Comparison of ENCODE assay signal across 1 cellular context in the genomic region with DNA sequence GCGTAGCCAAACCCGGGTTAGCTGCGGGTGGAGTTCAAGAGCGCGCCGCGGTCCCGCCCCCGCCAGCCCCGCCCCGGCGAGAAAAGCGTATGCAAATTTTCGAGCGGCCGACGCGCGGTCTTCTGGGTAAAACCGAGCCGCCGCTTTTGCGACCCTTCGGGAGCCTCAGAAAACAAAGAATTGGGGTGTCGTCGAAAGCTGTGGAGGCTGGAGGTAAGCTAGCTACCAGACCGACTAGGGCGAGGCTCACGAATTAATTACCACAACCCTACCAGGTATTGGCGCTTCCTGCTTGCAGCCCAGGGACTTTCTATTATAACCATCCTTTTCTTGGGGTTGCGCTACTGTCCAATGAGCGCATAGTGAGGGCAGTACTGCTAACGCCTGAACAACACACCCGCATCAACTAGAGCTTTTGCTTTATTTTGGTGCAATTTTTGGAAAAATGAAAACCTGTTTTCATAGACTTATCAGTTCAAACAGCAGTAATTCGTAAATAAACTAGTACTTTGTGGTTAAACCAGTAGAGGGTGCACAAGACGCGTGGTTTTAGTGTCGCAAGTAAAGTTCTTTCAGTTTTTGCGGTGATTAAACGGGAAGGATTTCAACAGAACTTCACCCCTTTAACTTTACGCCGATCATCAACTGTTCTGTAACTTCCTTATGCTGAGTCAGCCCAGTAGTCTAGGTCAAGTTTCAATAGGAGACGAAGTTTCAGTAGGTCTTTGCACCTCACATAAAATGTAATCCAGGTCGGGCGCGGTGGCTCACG.
TF ChIP-seq lines count a peak whose summit lies in the region.

A gene (plus strand): TSS at position 318 of the 772 bp plus-strand sequence.

TF ChIP-seq in GM12878, 131 proteins besides CTCF, POLR2A, EP300 and RAD21 (continued from another document):
- TF ChIP-seq EGR1 (IDR thresholded peaks at IDR 0.05; ENCODE audit: borderline replicate concordance in 1 of 2, low read depth in 2 of 2, low read length in 2 of 2): peak in 1 of 2 experiments; percentile 87; a peak in 2 of 3 replicates
- TF ChIP-seq, protein P1, sequence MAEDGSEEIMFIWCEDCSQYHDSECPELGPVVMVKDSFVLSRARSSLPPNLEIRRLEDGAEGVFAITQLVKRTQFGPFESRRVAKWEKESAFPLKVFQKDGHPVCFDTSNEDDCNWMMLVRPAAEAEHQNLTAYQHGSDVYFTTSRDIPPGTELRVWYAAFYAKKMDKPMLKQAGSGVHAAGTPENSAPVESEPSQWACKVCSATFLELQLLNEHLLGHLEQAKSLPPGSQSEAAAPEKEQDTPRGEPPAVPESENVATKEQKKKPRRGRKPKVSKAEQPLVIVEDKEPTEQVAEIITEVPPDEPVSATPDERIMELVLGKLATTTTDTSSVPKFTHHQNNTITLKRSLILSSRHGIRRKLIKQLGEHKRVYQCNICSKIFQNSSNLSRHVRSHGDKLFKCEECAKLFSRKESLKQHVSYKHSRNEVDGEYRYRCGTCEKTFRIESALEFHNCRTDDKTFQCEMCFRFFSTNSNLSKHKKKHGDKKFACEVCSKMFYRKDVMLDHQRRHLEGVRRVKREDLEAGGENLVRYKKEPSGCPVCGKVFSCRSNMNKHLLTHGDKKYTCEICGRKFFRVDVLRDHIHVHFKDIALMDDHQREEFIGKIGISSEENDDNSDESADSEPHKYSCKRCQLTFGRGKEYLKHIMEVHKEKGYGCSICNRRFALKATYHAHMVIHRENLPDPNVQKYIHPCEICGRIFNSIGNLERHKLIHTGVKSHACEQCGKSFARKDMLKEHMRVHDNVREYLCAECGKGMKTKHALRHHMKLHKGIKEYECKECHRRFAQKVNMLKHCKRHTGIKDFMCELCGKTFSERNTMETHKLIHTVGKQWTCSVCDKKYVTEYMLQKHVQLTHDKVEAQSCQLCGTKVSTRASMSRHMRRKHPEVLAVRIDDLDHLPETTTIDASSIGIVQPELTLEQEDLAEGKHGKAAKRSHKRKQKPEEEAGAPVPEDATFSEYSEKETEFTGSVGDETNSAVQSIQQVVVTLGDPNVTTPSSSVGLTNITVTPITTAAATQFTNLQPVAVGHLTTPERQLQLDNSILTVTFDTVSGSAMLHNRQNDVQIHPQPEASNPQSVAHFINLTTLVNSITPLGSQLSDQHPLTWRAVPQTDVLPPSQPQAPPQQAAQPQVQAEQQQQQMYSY (CRISPR knock-in tag; IDR thresholded peaks at IDR 0.05): peak; percentile 97
- TF ChIP-seq CBFB (IDR thresholded peaks at IDR 0.05; ENCODE audit: low read depth): peak; percentile 100
- TF ChIP-seq NR2C1 (IDR thresholded peaks at IDR 0.05): peak; percentile 53
- TF ChIP-seq, protein P2, sequence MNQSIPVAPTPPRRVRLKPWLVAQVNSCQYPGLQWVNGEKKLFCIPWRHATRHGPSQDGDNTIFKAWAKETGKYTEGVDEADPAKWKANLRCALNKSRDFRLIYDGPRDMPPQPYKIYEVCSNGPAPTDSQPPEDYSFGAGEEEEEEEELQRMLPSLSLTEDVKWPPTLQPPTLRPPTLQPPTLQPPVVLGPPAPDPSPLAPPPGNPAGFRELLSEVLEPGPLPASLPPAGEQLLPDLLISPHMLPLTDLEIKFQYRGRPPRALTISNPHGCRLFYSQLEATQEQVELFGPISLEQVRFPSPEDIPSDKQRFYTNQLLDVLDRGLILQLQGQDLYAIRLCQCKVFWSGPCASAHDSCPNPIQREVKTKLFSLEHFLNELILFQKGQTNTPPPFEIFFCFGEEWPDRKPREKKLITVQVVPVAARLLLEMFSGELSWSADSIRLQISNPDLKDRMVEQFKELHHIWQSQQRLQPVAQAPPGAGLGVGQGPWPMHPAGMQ (IDR thresholded peaks at IDR 0.05; ENCODE audit: borderline replicate concordance): no peak
- peak; percentile 100 for TF ChIP-seq PML (IDR thresholded peaks at IDR 0.05; ENCODE audit: low read length)
- TF ChIP-seq, protein P3, sequence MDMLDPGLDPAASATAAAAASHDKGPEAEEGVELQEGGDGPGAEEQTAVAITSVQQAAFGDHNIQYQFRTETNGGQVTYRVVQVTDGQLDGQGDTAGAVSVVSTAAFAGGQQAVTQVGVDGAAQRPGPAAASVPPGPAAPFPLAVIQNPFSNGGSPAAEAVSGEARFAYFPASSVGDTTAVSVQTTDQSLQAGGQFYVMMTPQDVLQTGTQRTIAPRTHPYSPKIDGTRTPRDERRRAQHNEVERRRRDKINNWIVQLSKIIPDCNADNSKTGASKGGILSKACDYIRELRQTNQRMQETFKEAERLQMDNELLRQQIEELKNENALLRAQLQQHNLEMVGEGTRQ (IDR thresholded peaks at IDR 0.05; ENCODE audit: borderline replicate concordance, low read depth, low read length): no peak
- TF ChIP-seq, protein P4, sequence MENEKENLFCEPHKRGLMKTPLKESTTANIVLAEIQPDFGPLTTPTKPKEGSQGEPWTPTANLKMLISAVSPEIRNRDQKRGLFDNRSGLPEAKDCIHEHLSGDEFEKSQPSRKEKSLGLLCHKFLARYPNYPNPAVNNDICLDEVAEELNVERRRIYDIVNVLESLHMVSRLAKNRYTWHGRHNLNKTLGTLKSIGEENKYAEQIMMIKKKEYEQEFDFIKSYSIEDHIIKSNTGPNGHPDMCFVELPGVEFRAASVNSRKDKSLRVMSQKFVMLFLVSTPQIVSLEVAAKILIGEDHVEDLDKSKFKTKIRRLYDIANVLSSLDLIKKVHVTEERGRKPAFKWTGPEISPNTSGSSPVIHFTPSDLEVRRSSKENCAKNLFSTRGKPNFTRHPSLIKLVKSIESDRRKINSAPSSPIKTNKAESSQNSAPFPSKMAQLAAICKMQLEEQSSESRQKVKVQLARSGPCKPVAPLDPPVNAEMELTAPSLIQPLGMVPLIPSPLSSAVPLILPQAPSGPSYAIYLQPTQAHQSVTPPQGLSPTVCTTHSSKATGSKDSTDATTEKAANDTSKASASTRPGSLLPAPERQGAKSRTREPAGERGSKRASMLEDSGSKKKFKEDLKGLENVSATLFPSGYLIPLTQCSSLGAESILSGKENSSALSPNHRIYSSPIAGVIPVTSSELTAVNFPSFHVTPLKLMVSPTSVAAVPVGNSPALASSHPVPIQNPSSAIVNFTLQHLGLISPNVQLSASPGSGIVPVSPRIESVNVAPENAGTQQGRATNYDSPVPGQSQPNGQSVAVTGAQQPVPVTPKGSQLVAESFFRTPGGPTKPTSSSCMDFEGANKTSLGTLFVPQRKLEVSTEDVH (IDR thresholded peaks at IDR 0.05; ENCODE audit: low read depth, partially characterized antibody): peak; percentile 39
